Comparison of ENCODE assay signal across 2 cellular contexts in genomic region chr5:133607451-133607850, GRCh38.
TF ChIP-seq lines count a peak whose summit lies in the region.

No MANE protein-coding gene starts in this region.

TF ChIP-seq in SK-N-SH, 30 proteins besides CTCF, POLR2A, EP300 and RAD21 (continued from another document):
- TF ChIP-seq, protein P1, sequence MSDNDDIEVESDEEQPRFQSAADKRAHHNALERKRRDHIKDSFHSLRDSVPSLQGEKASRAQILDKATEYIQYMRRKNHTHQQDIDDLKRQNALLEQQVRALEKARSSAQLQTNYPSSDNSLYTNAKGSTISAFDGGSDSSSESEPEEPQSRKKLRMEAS (IDR thresholded peaks at IDR 0.05; ENCODE audit: low read depth): no peak
TF ChIP-seq in SK-N-SH: peak in this region for 0.

TF ChIP-seq in SK-N-SH treated with all-trans-retinoic acid at 6 μM for 48 hours, 23 proteins besides CTCF, POLR2A, EP300 and RAD21 (continued from another document):
- TF ChIP-seq, protein P2, sequence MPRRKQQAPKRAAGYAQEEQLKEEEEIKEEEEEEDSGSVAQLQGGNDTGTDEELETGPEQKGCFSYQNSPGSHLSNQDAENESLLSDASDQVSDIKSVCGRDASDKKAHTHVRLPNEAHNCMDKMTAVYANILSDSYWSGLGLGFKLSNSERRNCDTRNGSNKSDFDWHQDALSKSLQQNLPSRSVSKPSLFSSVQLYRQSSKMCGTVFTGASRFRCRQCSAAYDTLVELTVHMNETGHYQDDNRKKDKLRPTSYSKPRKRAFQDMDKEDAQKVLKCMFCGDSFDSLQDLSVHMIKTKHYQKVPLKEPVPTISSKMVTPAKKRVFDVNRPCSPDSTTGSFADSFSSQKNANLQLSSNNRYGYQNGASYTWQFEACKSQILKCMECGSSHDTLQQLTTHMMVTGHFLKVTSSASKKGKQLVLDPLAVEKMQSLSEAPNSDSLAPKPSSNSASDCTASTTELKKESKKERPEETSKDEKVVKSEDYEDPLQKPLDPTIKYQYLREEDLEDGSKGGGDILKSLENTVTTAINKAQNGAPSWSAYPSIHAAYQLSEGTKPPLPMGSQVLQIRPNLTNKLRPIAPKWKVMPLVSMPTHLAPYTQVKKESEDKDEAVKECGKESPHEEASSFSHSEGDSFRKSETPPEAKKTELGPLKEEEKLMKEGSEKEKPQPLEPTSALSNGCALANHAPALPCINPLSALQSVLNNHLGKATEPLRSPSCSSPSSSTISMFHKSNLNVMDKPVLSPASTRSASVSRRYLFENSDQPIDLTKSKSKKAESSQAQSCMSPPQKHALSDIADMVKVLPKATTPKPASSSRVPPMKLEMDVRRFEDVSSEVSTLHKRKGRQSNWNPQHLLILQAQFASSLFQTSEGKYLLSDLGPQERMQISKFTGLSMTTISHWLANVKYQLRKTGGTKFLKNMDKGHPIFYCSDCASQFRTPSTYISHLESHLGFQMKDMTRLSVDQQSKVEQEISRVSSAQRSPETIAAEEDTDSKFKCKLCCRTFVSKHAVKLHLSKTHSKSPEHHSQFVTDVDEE (CRISPR knock-in tag; IDR thresholded peaks at IDR 0.05): no peak
- TF ChIP-seq ZC3H10 (CRISPR knock-in tag; IDR thresholded peaks at IDR 0.05) (no peak), ISL1 (CRISPR knock-in tag; IDR thresholded peaks at IDR 0.05) (no peak)
- TF ChIP-seq, protein P3, sequence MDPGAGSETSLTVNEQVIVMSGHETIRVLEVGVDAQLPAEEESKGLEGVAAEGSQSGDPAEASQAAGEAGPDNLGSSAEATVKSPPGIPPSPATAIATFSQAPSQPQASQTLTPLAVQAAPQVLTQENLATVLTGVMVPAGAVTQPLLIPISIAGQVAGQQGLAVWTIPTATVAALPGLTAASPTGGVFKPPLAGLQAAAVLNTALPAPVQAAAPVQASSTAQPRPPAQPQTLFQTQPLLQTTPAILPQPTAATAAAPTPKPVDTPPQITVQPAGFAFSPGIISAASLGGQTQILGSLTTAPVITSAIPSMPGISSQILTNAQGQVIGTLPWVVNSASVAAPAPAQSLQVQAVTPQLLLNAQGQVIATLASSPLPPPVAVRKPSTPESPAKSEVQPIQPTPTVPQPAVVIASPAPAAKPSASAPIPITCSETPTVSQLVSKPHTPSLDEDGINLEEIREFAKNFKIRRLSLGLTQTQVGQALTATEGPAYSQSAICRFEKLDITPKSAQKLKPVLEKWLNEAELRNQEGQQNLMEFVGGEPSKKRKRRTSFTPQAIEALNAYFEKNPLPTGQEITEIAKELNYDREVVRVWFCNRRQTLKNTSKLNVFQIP (CRISPR knock-in tag; IDR thresholded peaks at IDR 0.05; ENCODE audit: borderline replicate concordance, low read depth): no peak
